In genomic region chr2:102101097-102101843, GRCh38 we compare ENCODE assay signal across 1 cellular context.
TF ChIP-seq lines count a peak whose summit lies in the region.

No MANE protein-coding gene starts in this region.

TF ChIP-seq in HepG2, 621 proteins besides CTCF, POLR2A, EP300 and RAD21 (continued from another document and continues in another):
- TF ChIP-seq MZF1 (CRISPR knock-in tag; IDR thresholded peaks at IDR 0.05; ENCODE audit: borderline replicate concordance) (no peak), DDIT3 (CRISPR knock-in tag; IDR thresholded peaks at IDR 0.05) (0 out of 2 replicates have a peak, but pooled peaks have one; percentile 19), KAT8 (CRISPR knock-in tag; IDR thresholded peaks at IDR 0.05) (peak; percentile 4; the same call in 1 of the 2 replicates), TAF15 (IDR thresholded peaks at IDR 0.05; ENCODE audit: low read depth, low read length, poor library complexity, severe bottlenecking) (no peak), ZNF570 (CRISPR knock-in tag; IDR thresholded peaks at IDR 0.05; ENCODE audit: borderline replicate concordance) (no peak), ESRRA (CRISPR knock-in tag; IDR thresholded peaks at IDR 0.05; ENCODE audit: low read depth) (0 out of 2 replicates have a peak, but pooled peaks have one; percentile 0), ZNF557 (CRISPR knock-in tag; IDR thresholded peaks at IDR 0.05) (no peak), IKZF4 (CRISPR knock-in tag; IDR thresholded peaks at IDR 0.05; ENCODE audit: borderline replicate concordance, low read depth, not compliant biosample characterization) (no peak), ZHX1 (CRISPR knock-in tag; IDR thresholded peaks at IDR 0.05; ENCODE audit: low read depth) (no peak), SP2 (CRISPR knock-in tag; IDR thresholded peaks at IDR 0.05) (no peak), EHMT2 (IDR thresholded peaks at IDR 0.05; ENCODE audit: borderline replicate concordance, low read depth, low read length) (no peak), IRX3 (CRISPR knock-in tag; IDR thresholded peaks at IDR 0.05; ENCODE audit: borderline replicate concordance, low read depth) (no peak), SMC3 (IDR thresholded peaks at IDR 0.05; ENCODE audit: low read length) (no peak), SP5 (CRISPR knock-in tag; IDR thresholded peaks at IDR 0.05; ENCODE audit: borderline replicate concordance, low read depth) (no peak), NR1H2 (CRISPR knock-in tag; IDR thresholded peaks at IDR 0.05; ENCODE audit: borderline replicate concordance, low read depth) (no peak), TCF7L2 (IDR thresholded peaks at IDR 0.05; ENCODE audit: low read depth, low read length) (no peak), ATF7 (IDR thresholded peaks at IDR 0.05) (no peak), ATF7 (CRISPR knock-in tag; IDR thresholded peaks at IDR 0.05) (no peak), SRF (IDR thresholded peaks at IDR 0.05; ENCODE audit: low read depth, low read length) (0 out of 2 replicates have a peak, but pooled peaks have one; percentile 2), FUBP1 (CRISPR knock-in tag; IDR thresholded peaks at IDR 0.05; ENCODE audit: borderline replicate concordance) (no peak), ETV5 (CRISPR knock-in tag; IDR thresholded peaks at IDR 0.05; ENCODE audit: borderline replicate concordance) (no peak), ZFP36L1 (CRISPR knock-in tag; IDR thresholded peaks at IDR 0.05) (no peak), KLF11 (CRISPR knock-in tag; IDR thresholded peaks at IDR 0.05) (no peak), ZUFSP (CRISPR knock-in tag; IDR thresholded peaks at IDR 0.05; ENCODE audit: borderline replicate concordance) (no peak), CENPX (CRISPR knock-in tag; IDR thresholded peaks at IDR 0.05) (no peak), ARNT2 (CRISPR knock-in tag; IDR thresholded peaks at IDR 0.05; ENCODE audit: low read depth) (no peak), NPAS2 (CRISPR knock-in tag; IDR thresholded peaks at IDR 0.05; ENCODE audit: borderline replicate concordance) (no peak), PITX1 (CRISPR knock-in tag; IDR thresholded peaks at IDR 0.05) (0 out of 2 replicates have a peak, but pooled peaks have one; percentile 2), ZNF619 (CRISPR knock-in tag; IDR thresholded peaks at IDR 0.05) (no peak), ZNF776 (CRISPR knock-in tag; IDR thresholded peaks at IDR 0.05) (no peak), GFI1 (CRISPR knock-in tag; IDR thresholded peaks at IDR 0.05; ENCODE audit: borderline replicate concordance) (peak; percentile 68), REXO4 (CRISPR knock-in tag; IDR thresholded peaks at IDR 0.05; ENCODE audit: borderline replicate concordance) (no peak), NFKBIZ (CRISPR knock-in tag; IDR thresholded peaks at IDR 0.05) (no peak), CHD4 (IDR thresholded peaks at IDR 0.05; ENCODE audit: borderline replicate concordance, low read length) (0 out of 2 replicates have a peak, but pooled peaks have one; percentile 9), ZNF780A (CRISPR knock-in tag; IDR thresholded peaks at IDR 0.05) (no peak), ZSCAN5A (CRISPR knock-in tag; IDR thresholded peaks at IDR 0.05; ENCODE audit: borderline replicate concordance) (0 out of 2 replicates have a peak, but pooled peaks have one; percentile 68), ZNF18 (CRISPR knock-in tag; IDR thresholded peaks at IDR 0.05; ENCODE audit: insufficient replicate concordance) (peak; percentile 45), ZNF639 (CRISPR knock-in tag; conservative IDR thresholded peaks at IDR 0.05) (no peak), NCOA2 (CRISPR knock-in tag; IDR thresholded peaks at IDR 0.05) (0 out of 2 replicates have a peak, but pooled peaks have one; percentile 3), ARNTL (CRISPR knock-in tag; IDR thresholded peaks at IDR 0.05) (no peak), ZNF383 (CRISPR knock-in tag; IDR thresholded peaks at IDR 0.05; ENCODE audit: borderline replicate concordance) (no peak), CREM (IDR thresholded peaks at IDR 0.05) (no peak; the same call in 1 of the 2 replicates), CREM (CRISPR knock-in tag; IDR thresholded peaks at IDR 0.05) (no peak), ZKSCAN1 (IDR thresholded peaks at IDR 0.05; ENCODE audit: low read length) (no peak), TAF1 (CRISPR knock-in tag; IDR thresholded peaks at IDR 0.05) (no peak), ARID4A (CRISPR knock-in tag; IDR thresholded peaks at IDR 0.05; ENCODE audit: borderline replicate concordance) (0 out of 2 replicates have a peak, but pooled peaks have one; percentile 2), MTERF4 (CRISPR knock-in tag; IDR thresholded peaks at IDR 0.05) (no peak), E2F1 (CRISPR knock-in tag; IDR thresholded peaks at IDR 0.05) (no peak)
